9 cellular contexts compared by ENCODE assay signal in genomic region chr11:8225589-8226036, GRCh38. TPM values are rescaled to one million over a fixed set of nuclear protein-coding genes. Genes with fewer than 3 reads are reported as not detected.
DNase-seq lines count a peak whose midpoint lies in the region; ATAC-seq, FAIRE-seq and TF ChIP-seq lines count a peak whose summit lies in the region.
"Had no signal": no experiment of that assay in that cellular context is flagged by ENCODE, and none has a peak within 500 bp of the region (broad histone marks: within the 10 kb centered on the region; RNA-seq: fewer than 3 reads in every experiment).

No MANE protein-coding gene starts in this region.

- H3K36me3 Mint-ChIP-seq in activated T-helper 2 cell treated with anti-CD3 and anti-CD28 coated beads, Interferon-gamma antibody, Interleukin-2, Interleukin-4, amounts not matched to agents 10 μg/mL and 5 μg/mL and 100 μg/mL, durations not matched to agents 14 hours and 24 hours and 36 hours (ENCODE audit: low read depth): no peaks in the 10 kb centered on the region

- peak overlapping the region; percentile 19 for H2BK12ac ChIP-seq in trophoblast cell (ENCODE audit: low read length)

- H3K4me3 Mint-ChIP-seq in activated T-helper 2 cell treated with anti-CD3 and anti-CD28 coated beads, Interferon-gamma antibody, Interleukin-2, Interleukin-4, amounts not matched to agents 10 μg/mL and 5 μg/mL and 100 μg/mL, durations not matched to agents 14 hours and 24 hours and 36 hours (ENCODE audit: low read depth): no peak overlapping the region

- no peak for FAIRE-seq in RCC 7860 (lab: Jason Lieb, UNC)

- H3K14ac ChIP-seq in trophoblast cell (ENCODE audit: low read length): peak overlapping the region; percentile 41

- no peak overlapping the region for H3K27ac Mint-ChIP-seq in activated T-helper 2 cell treated with anti-CD3 and anti-CD28 coated beads, Interferon-gamma antibody, Interleukin-2, Interleukin-4, amounts not matched to agents 10 μg/mL and 5 μg/mL and 100 μg/mL, durations not matched to agents 14 hours and 24 hours and 36 hours

- no peaks in the 10 kb centered on the region for H3K27me3 Mint-ChIP-seq in activated T-helper 2 cell treated with anti-CD3 and anti-CD28 coated beads, Interferon-gamma antibody, Interleukin-2, Interleukin-4, amounts not matched to agents 10 μg/mL and 5 μg/mL and 100 μg/mL, durations not matched to agents 14 hours and 24 hours and 36 hours (ENCODE audit: low read depth)

- no peak overlapping the region for H3K4me2 ChIP-seq in trophoblast cell (ENCODE audit: low read length)

- peaks cover 4% of the 10 kb centered on the region for H3K79me2 ChIP-seq in trophoblast cell (ENCODE audit: control insufficient read depth, insufficient read depth, low read length, poor library complexity)

- no peaks in the 10 kb centered on the region for H3K9me3 ChIP-seq in gastroesophageal sphincter
- H3K9me3 ChIP-seq in trophoblast cell (ENCODE audit: insufficient read depth, low read depth, low read length): no peaks in the 10 kb centered on the region
- H3K9me3 ChIP-seq in upper lobe of right lung: no peaks in the 10 kb centered on the region

- no peak overlapping the region for H4K8ac ChIP-seq in trophoblast cell (ENCODE audit: low read depth, low read length)

- peak overlapping the region; percentile 0 for H2AFZ ChIP-seq in trophoblast cell (ENCODE audit: insufficient read depth, low read length, poor library complexity)

- DNase-seq in NOMO-1 (lab: John Stamatoyannopoulos, UW; ENCODE audit: unreplicated experiment in 2 of 2): peak; percentile 3 to 27
- no peak for DNase-seq in NOMO-1 treated with dmso at 0.1 percent for 144 hours (lab: John Stamatoyannopoulos, UW; ENCODE audit: unreplicated experiment)
- DNase-seq in HT-29 (ENCODE audit: low spot score): peak; percentile 86
- peak; percentile 17 for DNase-seq in RCC 7860 (ENCODE audit: low spot score)
- DNase-seq in activated T-helper 2 cell treated with anti-CD3 and anti-CD28 coated beads, Interferon-gamma antibody, Interleukin-2, Interleukin-4, amounts not matched to agents 10 μg/mL and 5 μg/mL and 100 μg/mL, durations not matched to agents 14 hours and 24 hours and 36 hours (ENCODE audit: low spot score): peak; percentile 36
- peak; percentile 47 to 75 for DNase-seq in trophoblast cell
- peak; percentile 80 for DNase-seq in upper lobe of right lung

- H2BK5ac ChIP-seq in trophoblast cell (ENCODE audit: low read depth, low read length, poor library complexity): peak overlapping the region; percentile 8

- H3K18ac ChIP-seq in trophoblast cell (ENCODE audit: low read length): no peak overlapping the region

- no peak for TF ChIP-seq POLR2A in gastroesophageal sphincter (IDR thresholded peaks at IDR 0.05)

- H3K27ac ChIP-seq in gastroesophageal sphincter (no peak overlapping the region), trophoblast cell (ENCODE audit: low read depth, low read length) (no peak overlapping the region), upper lobe of right lung (no peak overlapping the region)

- WGBS in gastroesophageal sphincter (ENCODE audit: low coverage in 1 of 2), 2 donors: 0 to 25% methylated on average over 1 to 2 of the region's 8 CpGs
- WGBS in trophoblast cell (ENCODE audit: extremely low coverage, insufficient coverage, insufficient read length): no CpG with 5 or more reads among the region's 8 CpGs

- H3K4me3 ChIP-seq in gastroesophageal sphincter (no peak overlapping the region), trophoblast cell (ENCODE audit: low read depth, low read length) (no peak overlapping the region), upper lobe of right lung (no peak overlapping the region)

- no peak for TF ChIP-seq EP300 in gastroesophageal sphincter (IDR thresholded peaks at IDR 0.05)

- peak overlapping the region; percentile 6 for H2AK5ac ChIP-seq in trophoblast cell (ENCODE audit: low read length)

- H3K36me3 ChIP-seq in gastroesophageal sphincter (no peaks in the 10 kb centered on the region), trophoblast cell (ENCODE audit: control insufficient read depth in 1 of 2, insufficient read depth in 2 of 2, low read length in 2 of 2) (peaks cover 0 to 2% of the 10 kb centered on the region in 2 experiments), upper lobe of right lung (no peaks in the 10 kb centered on the region)

- H3K79me1 ChIP-seq in trophoblast cell (ENCODE audit: low read length): peaks cover 43% of the 10 kb centered on the region

- H3K9me3 Mint-ChIP-seq in activated T-helper 2 cell treated with anti-CD3 and anti-CD28 coated beads, Interferon-gamma antibody, Interleukin-2, Interleukin-4, amounts not matched to agents 10 μg/mL and 5 μg/mL and 100 μg/mL, durations not matched to agents 14 hours and 24 hours and 36 hours: no peaks in the 10 kb centered on the region

- no peak overlapping the region for H3K23ac ChIP-seq in trophoblast cell (ENCODE audit: low read length)

- intact Hi-C loops in activated T-helper 2 cell treated with anti-CD3 and anti-CD28 coated beads, Interferon-gamma antibody, Interleukin-2, Interleukin-4, amounts not matched to agents 10 μg/mL and 5 μg/mL and 100 μg/mL, durations not matched to agents 14 hours and 24 hours and 36 hours (cut with micrococcal nuclease): loop anchor here (2.0 kb wide), 2 partner anchors 39 to 341 kb away; no protein-coding TSS in a partner anchor
- intact Hi-C loops in upper lobe of right lung (cut with DNase I): loop anchor here (10.0 kb wide), 1 partner anchor 339 kb away; no protein-coding TSS in a partner anchor

- no peak overlapping the region for H3K9ac ChIP-seq in trophoblast cell (ENCODE audit: low read length)

- TF ChIP-seq CTCF in gastroesophageal sphincter (IDR thresholded peaks at IDR 0.05) (peak in 3 of 4 experiments; percentile 94 to 96 (median 95)), upper lobe of right lung (IDR thresholded peaks at IDR 0.05) (peak; percentile 94)

- H3K27me3 ChIP-seq in gastroesophageal sphincter (no peaks in the 10 kb centered on the region), trophoblast cell (ENCODE audit: insufficient read depth, low read length) (no peaks in the 10 kb centered on the region), upper lobe of right lung (no peaks in the 10 kb centered on the region)

- peaks cover 0 to 16% (median 0%) of the 10 kb centered on the region in 3 donors for H3K4me1 ChIP-seq in gastroesophageal sphincter
- H3K4me1 ChIP-seq in trophoblast cell (ENCODE audit: control insufficient read depth in 1 of 2, insufficient read depth in 2 of 2, low read length in 2 of 2): peaks cover 29 to 39% of the 10 kb centered on the region in 2 experiments
- no peaks in the 10 kb centered on the region for H3K4me1 ChIP-seq in upper lobe of right lung

- peaks cover 3% of the 10 kb centered on the region for H3K4me1 Mint-ChIP-seq in activated T-helper 2 cell treated with anti-CD3 and anti-CD28 coated beads, Interferon-gamma antibody, Interleukin-2, Interleukin-4, amounts not matched to agents 10 μg/mL and 5 μg/mL and 100 μg/mL, durations not matched to agents 14 hours and 24 hours and 36 hours (ENCODE audit: low read depth)

- no peak overlapping the region for H3K4ac ChIP-seq in trophoblast cell (ENCODE audit: low read depth, low read length)

- no peak overlapping the region for H4K12ac ChIP-seq in trophoblast cell (ENCODE audit: low read depth, low read length)

- H4K91ac ChIP-seq in trophoblast cell (ENCODE audit: low read depth, low read length): peak overlapping the region; percentile 60

- ATAC-seq in gastroesophageal sphincter (peak; percentile 46), upper lobe of right lung (peak; percentile 67)

- peak overlapping the region; percentile 35 for H2BK120ac ChIP-seq in trophoblast cell (ENCODE audit: insufficient read depth, low read length, poor library complexity)

RNA-seq across cellular contexts. Expression of gene LMO1, which starts 38.1 kb away (rescaled TPM):
- total RNA-seq in HT-29 (2014; rRNA removed; shearing (Covaris generic)): not detected in 2 replicates
- not detected in 2 replicates for total RNA-seq in activated T-helper 2 cell treated with anti-CD3 and anti-CD28 coated beads, Interferon-gamma antibody, Interleukin-2, Interleukin-4, amounts not matched to agents 10 μg/mL and 5 μg/mL and 100 μg/mL, durations not matched to agents 14 hours and 24 hours and 36 hours
- total RNA-seq in gastroesophageal sphincter: not detected
- 9.5 and 10.1 TPM in 2 replicates for polyA plus RNA-seq in trophoblast cell (2013)
- not detected for total RNA-seq in upper lobe of right lung
- total RNA-seq: skeletal muscle tissue had no signal

RNA-seq across cellular contexts. Expression of gene RIC3, which starts 56.8 kb away (rescaled TPM):
- not detected in 2 replicates for total RNA-seq in HT-29 (2014; rRNA removed; shearing (Covaris generic))
- 2.3 and 3.2 TPM in 2 replicates for total RNA-seq in activated T-helper 2 cell treated with anti-CD3 and anti-CD28 coated beads, Interferon-gamma antibody, Interleukin-2, Interleukin-4, amounts not matched to agents 10 μg/mL and 5 μg/mL and 100 μg/mL, durations not matched to agents 14 hours and 24 hours and 36 hours
- total RNA-seq in gastroesophageal sphincter (10 to 100 TPM; 13.6 to 33.2 (median 20.9) TPM), upper lobe of right lung (12.9 TPM)
- polyA plus RNA-seq in trophoblast cell (2013): 1.0 and 1.2 TPM in 2 replicates
